ENCODE assay signal across 8 cellular contexts in the genomic region with DNA sequence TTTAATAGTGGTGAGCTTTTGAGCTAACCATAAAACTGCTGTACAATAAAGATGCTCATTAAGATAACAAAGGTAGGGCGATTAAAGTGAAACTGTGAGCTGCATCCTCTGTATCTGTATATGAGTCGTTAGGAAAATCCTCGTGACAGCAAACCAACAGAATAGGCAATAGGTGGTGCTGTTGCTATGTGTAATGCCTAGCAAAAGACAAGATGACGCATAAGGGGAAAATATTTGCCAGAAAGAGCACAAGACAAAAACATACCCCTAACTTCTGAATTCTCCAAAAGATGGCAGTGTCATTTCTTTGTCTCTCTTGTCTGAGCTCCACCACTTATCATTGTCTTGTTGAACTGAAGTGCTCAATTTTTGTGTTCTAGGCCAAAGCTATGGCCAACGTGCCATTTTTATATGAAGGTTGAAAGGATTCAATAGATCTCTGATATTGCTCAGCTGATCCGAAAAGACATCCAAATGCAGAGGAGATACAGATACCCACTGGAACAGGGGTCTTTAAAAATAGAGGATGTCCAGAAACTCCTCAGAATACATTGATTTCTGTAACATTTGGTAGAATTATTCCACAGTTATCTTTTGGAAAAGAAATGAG. TPM values are rescaled to one million over a fixed set of nuclear protein-coding genes. Genes with fewer than 3 reads are reported as not detected.
DNase-seq lines count a peak whose midpoint lies in the region; ATAC-seq and TF ChIP-seq lines count a peak whose summit lies in the region.

No MANE protein-coding gene starts in this region.

- H3K9me3 Mint-ChIP-seq in GM23338: no peaks in the 10 kb centered on the region

- WGBS in adrenal gland, 4 donors: 19 to 22% (median 21%) methylated on average over 6 of the region's 6 CpGs

- no peak overlapping the region for H3K27ac ChIP-seq in GM23338 (ENCODE audit: low read depth)
- H3K27ac ChIP-seq in adrenal gland: no peak overlapping the region
- H3K27ac ChIP-seq in cardiac muscle cell: no peak overlapping the region

- DNase-seq in stimulated activated naive CD4-positive, alpha-beta T cell (lab: John Stamatoyannopoulos, UW): peak in 5 of 6 experiments; percentile 4 to 65 (median 38)
- DNase-seq in stimulated activated naive CD4-positive, alpha-beta T cell treated with Interleukin-2 at 50 U/mL for 16 hours (lab: John Stamatoyannopoulos, UW): no peak
- DNase-seq in GM23338 (ENCODE audit: low spot score) (peak; percentile 81), NOMO-1 (lab: John Stamatoyannopoulos, UW; ENCODE audit: unreplicated experiment in 2 of 2) (peak; percentile 83 to 87), adrenal gland (peak; percentile 34 to 77 (median 58)), cardiac muscle cell (ENCODE audit: low read depth in 1 of 2, low spot score in 1 of 2) (peak; percentile 74 to 93), renal cortical epithelial cell (ENCODE audit: low read depth) (peak; percentile 84)

- H3K27me3 ChIP-seq in GM23338 (ENCODE audit: insufficient read depth) (no peaks in the 10 kb centered on the region), adrenal gland (no peaks in the 10 kb centered on the region), cardiac muscle cell (no peaks in the 10 kb centered on the region)

- no peak overlapping the region for H3K27ac Mint-ChIP-seq in GM23338

- H3K4me1 Mint-ChIP-seq in GM23338: peaks cover 3% of the 10 kb centered on the region; the same call in 2 of the 3 replicates

- no peaks in the 10 kb centered on the region for H3K79me2 ChIP-seq in GM23338 (replicated peaks; ENCODE audit: insufficient read depth)

- no peak for TF ChIP-seq EP300 in Ishikawa (IDR thresholded peaks at IDR 0.05; ENCODE audit: borderline replicate concordance)

- no peaks in the 10 kb centered on the region for H3K27me3 Mint-ChIP-seq in GM23338 (ENCODE audit: insufficient read depth, low read depth, poor library complexity)

- H2AFZ ChIP-seq in GM23338: no peak overlapping the region; the same call in 1 of the 2 replicates

- H3F3A ChIP-seq in GM23338 (replicated peaks; ENCODE audit: low read depth): no peaks in the 10 kb centered on the region

- H3K4me3 ChIP-seq in GM23338: no peak overlapping the region
- H3K4me3 ChIP-seq in adrenal gland: no peak overlapping the region
- no peak overlapping the region for H3K4me3 ChIP-seq in cardiac muscle cell

- H3K4me1 ChIP-seq in GM23338 (ENCODE audit: insufficient read depth) (0 out of 2 replicates have a peak, but pooled peaks cover 3% of the 10 kb centered on the region), adrenal gland (replicated peaks in 1 of 2) (peaks cover 0 to 7% of the 10 kb centered on the region in 2 donors), cardiac muscle cell (ENCODE audit: low read depth) (no peaks in the 10 kb centered on the region)

- TF ChIP-seq RAD21 in Ishikawa (IDR thresholded peaks at IDR 0.05; ENCODE audit: low read depth): peak; percentile 92

- TF ChIP-seq POLR2A in adrenal gland (IDR thresholded peaks at IDR 0.05): no peak

- no peaks in the 10 kb centered on the region for H3K36me3 Mint-ChIP-seq in GM23338 (ENCODE audit: low read depth)

- intact Hi-C loops in adrenal gland (cut with DNase I): loop anchor here (5.0 to 10.0 kb wide), 4 partner anchors 109 to 1566 kb away; no protein-coding TSS in a partner anchor

- TF ChIP-seq CTCF in GM23338 (conservative IDR thresholded peaks at IDR 0.05; ENCODE audit: low read depth in 2 of 2) (peak; percentile 86 to 93), adrenal gland (IDR thresholded peaks at IDR 0.05) (peak; percentile 38 to 93 (median 86)), cardiac muscle cell (IDR thresholded peaks at IDR 0.05; ENCODE audit: low read depth, low read length) (peak; percentile 81)

- no peaks in the 10 kb centered on the region for H4K20me1 ChIP-seq in GM23338 (replicated peaks; ENCODE audit: insufficient read depth)

- H3K9me2 ChIP-seq in GM23338 (ENCODE audit: insufficient read depth): no peaks in the 10 kb centered on the region

- no peaks in the 10 kb centered on the region for H3K9me3 ChIP-seq in adrenal gland (replicated peaks in 1 of 3)
- no peaks in the 10 kb centered on the region for H3K9me3 ChIP-seq in cardiac muscle cell (ENCODE audit: low read depth)

- no peak overlapping the region for H3K4me3 Mint-ChIP-seq in GM23338

- peak; percentile 87 for ATAC-seq in GM23338

- H3K4me2 ChIP-seq in GM23338: no peak overlapping the region

- H3K36me3 ChIP-seq in GM23338 (ENCODE audit: insufficient read depth) (no peaks in the 10 kb centered on the region), adrenal gland (replicated peaks in 1 of 2) (no peaks in the 10 kb centered on the region), cardiac muscle cell (no peaks in the 10 kb centered on the region)

TF ChIP-seq in GM23338, 12 proteins besides CTCF, POLR2A, EP300 and RAD21 (continues in another document):
- no peak for TF ChIP-seq EZH2 (IDR thresholded peaks at IDR 0.05; ENCODE audit: low read depth, unreplicated experiment)

TF ChIP-seq in Ishikawa, 13 proteins besides CTCF, POLR2A, EP300 and RAD21:
- TF ChIP-seq, protein P1, sequence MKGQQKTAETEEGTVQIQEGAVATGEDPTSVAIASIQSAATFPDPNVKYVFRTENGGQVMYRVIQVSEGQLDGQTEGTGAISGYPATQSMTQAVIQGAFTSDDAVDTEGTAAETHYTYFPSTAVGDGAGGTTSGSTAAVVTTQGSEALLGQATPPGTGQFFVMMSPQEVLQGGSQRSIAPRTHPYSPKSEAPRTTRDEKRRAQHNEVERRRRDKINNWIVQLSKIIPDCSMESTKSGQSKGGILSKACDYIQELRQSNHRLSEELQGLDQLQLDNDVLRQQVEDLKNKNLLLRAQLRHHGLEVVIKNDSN (IDR thresholded peaks at IDR 0.05): no peak
- no peak for TF ChIP-seq YY1 (IDR thresholded peaks at IDR 0.05; ENCODE audit: low read depth)
TF ChIP-seq in Ishikawa: peak in this region for 0.

RNA-seq across cellular contexts. Expression of gene ANKEF1, which starts 56.3 kb away (rescaled TPM):
- total RNA-seq in GM23338 (2014; rRNA removed; shearing (Covaris generic)): 8.8 and 9.7 TPM in 2 replicates
- polyA plus RNA-seq in GM23338 (2016; fragmentation: Nextera tagmentation; extraction: Ambion mirVana) (4.6 and 4.7 TPM in 2 replicates), adrenal gland (1 to 10 TPM in 1 of 3 donors, under 1 TPM in 2; 0.61 to 5.0 (median 0.88) TPM), cardiac muscle cell (4.3 and 8.9 TPM in 2 replicates)
- total RNA-seq in adrenal gland (1 to 10 TPM; 1.6 to 7.2 (median 3.2) TPM), cardiac muscle cell (6.6 and 8.0 TPM in 2 replicates), renal cortical epithelial cell (5.2 and 11.5 TPM in 2 replicates)
